1 cellular context compared by ENCODE assay signal in genomic region chr15:90031231-90031791, GRCh38.
A peak's percentile ranks its signal among the peaks of the same experiment; 100 is the strongest.
TF ChIP-seq lines count a peak whose summit lies in the region.

No MANE protein-coding gene starts in this region.

TF ChIP-seq in GM12878, 131 proteins besides CTCF, POLR2A, EP300 and RAD21 (continued from another document):
- TF ChIP-seq E4F1 (IDR thresholded peaks at IDR 0.05; ENCODE audit: borderline replicate concordance, partially characterized antibody) (no peak), LARP7 (IDR thresholded peaks at IDR 0.05) (no peak), SKIL (IDR thresholded peaks at IDR 0.05; ENCODE audit: low read depth, poor library complexity, severe bottlenecking) (peak; percentile 80), ZNF592 (IDR thresholded peaks at IDR 0.05) (peak; percentile 26; the same call in 1 of the 2 replicates), POU2F2 (IDR thresholded peaks at IDR 0.05; ENCODE audit: borderline replicate concordance, low read depth, low read length) (peak; percentile 70; the same call in 2 of the 3 replicates), MYC (IDR thresholded peaks at IDR 0.05; ENCODE audit: insufficient read depth, insufficient read length, insufficient replicate concordance, low read length, severe bottlenecking) (no peak), ATF2 (IDR thresholded peaks at IDR 0.05; ENCODE audit: low read length) (peak; percentile 43; the same call in 1 of the 2 replicates), CHD2 (IDR thresholded peaks at IDR 0.05; ENCODE audit: borderline replicate concordance, low read depth, low read length) (no peak), IRF4 (IDR thresholded peaks at IDR 0.05; ENCODE audit: low read depth, low read length) (0 out of 2 replicates have a peak, but pooled peaks have one; percentile 9), RELB (IDR thresholded peaks at IDR 0.05; ENCODE audit: low read depth) (peak; percentile 77; the same call in 1 of the 2 replicates), SMARCA5 (IDR thresholded peaks at IDR 0.05) (no peak), TCF12 (IDR thresholded peaks at IDR 0.05; ENCODE audit: low read depth, low read length) (peak; percentile 34; the same call in 1 of the 2 replicates), MTA3 (IDR thresholded peaks at IDR 0.05; ENCODE audit: borderline replicate concordance, low read length) (no peak), TBL1XR1 (IDR thresholded peaks at IDR 0.05; ENCODE audit: low read depth, low read length) (peak; percentile 69; the same call in 1 of the 2 replicates), BHLHE40 (IDR thresholded peaks at IDR 0.05; ENCODE audit: borderline replicate concordance in 1 of 2, low read depth in 2 of 2, low read length in 1 of 2) (peak; percentile 44 to 61; a peak in 3 of 4 replicates), HSF1 (IDR thresholded peaks at IDR 0.05; ENCODE audit: low read depth, low read length) (no peak), RAD51 (IDR thresholded peaks at IDR 0.05) (0 out of 2 replicates have a peak, but pooled peaks have one; percentile 16), RELA (IDR thresholded peaks at IDR 0.05; ENCODE audit: borderline replicate concordance, partially characterized antibody) (no peak), MEF2B (IDR thresholded peaks at IDR 0.05; ENCODE audit: partially characterized antibody, poor library complexity, severe bottlenecking) (peak; percentile 94), PRDM15 (CRISPR knock-in tag; IDR thresholded peaks at IDR 0.05) (no peak), TARDBP (IDR thresholded peaks at IDR 0.05; ENCODE audit: borderline replicate concordance) (no peak), NFIC (IDR thresholded peaks at IDR 0.05; ENCODE audit: low read depth, low read length) (peak; percentile 59), CEBPB (IDR thresholded peaks at IDR 0.05; ENCODE audit: borderline replicate concordance in 1 of 2, low read depth in 2 of 2, low read length in 2 of 2) (no peak), POLR2AphosphoS2 (IDR thresholded peaks at IDR 0.05; ENCODE audit: low read depth, low read length) (no peak), NFXL1 (IDR thresholded peaks at IDR 0.05; ENCODE audit: borderline replicate concordance) (no peak), RCOR1 (conservative IDR thresholded peaks at IDR 0.05; ENCODE audit: low read depth, low read length) (no peak), IKZF2 (IDR thresholded peaks at IDR 0.05) (peak; percentile 78 to 83), STAT1 (conservative IDR thresholded peaks at IDR 0.05) (no peak; the same call in 1 of the 2 replicates), YY1 (IDR thresholded peaks at IDR 0.05; ENCODE audit: low read depth, low read length) (0 out of 2 replicates have a peak, but pooled peaks have one; percentile 18), FOXM1 (IDR thresholded peaks at IDR 0.05; ENCODE audit: low read depth, low read length) (no peak), RFX5 (IDR thresholded peaks at IDR 0.05; ENCODE audit: low read depth, low read length) (0 out of 2 replicates have a peak, but pooled peaks have one; percentile 27), CREB1 (IDR thresholded peaks at IDR 0.05; ENCODE audit: low read depth) (0 out of 2 replicates have a peak, but pooled peaks have one; percentile 41), ESRRA (IDR thresholded peaks at IDR 0.05; ENCODE audit: low read length) (no peak), ZZZ3 (IDR thresholded peaks at IDR 0.05; ENCODE audit: control insufficient read depth, insufficient read length, low read depth) (no peak), ZBED1 (IDR thresholded peaks at IDR 0.05; ENCODE audit: borderline replicate concordance) (no peak), GATAD2B (conservative IDR thresholded peaks at IDR 0.05; ENCODE audit: low read depth) (peak; percentile 36; the same call in 1 of the 2 replicates), SPI1 (IDR thresholded peaks at IDR 0.05; ENCODE audit: borderline replicate concordance, insufficient read depth, low read depth, low read length) (0 out of 2 replicates have a peak, but pooled peaks have one; percentile 13), SMC3 (IDR thresholded peaks at IDR 0.05; ENCODE audit: borderline replicate concordance, low read length) (peak; percentile 15; the same call in 1 of the 2 replicates), SREBF2 (IDR thresholded peaks at IDR 0.05; ENCODE audit: low read length) (no peak)
